Comparison of ENCODE assay signal across 12 cellular contexts in the genomic region with DNA sequence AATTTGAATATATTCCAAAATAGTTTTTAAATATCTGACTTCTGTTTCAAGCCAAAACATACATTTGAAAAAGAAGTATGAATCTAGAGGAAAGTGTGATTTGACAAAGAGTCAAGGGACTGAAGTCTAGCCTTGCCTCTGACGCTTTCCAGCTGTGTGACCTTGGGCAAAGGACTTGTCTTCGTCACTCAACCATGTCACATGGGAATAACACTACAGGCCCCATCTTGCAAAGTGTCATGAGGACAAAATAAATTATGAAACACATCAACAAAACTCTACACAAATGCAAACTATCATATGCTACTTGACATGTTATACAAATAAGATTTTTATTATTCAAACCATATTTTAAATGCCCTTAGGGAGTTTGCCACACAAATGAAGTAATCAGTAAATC.
"Had no signal": no experiment of that assay in that cellular context is flagged by ENCODE, and none has a peak within 500 bp of the region (broad histone marks: within the 10 kb centered on the region; RNA-seq: fewer than 3 reads in every experiment).

No MANE protein-coding gene starts in this region.

- DNase-seq: activated CD4-positive, alpha-beta T cell treated with anti-CD3 and anti-CD28 coated beads, Interleukin-2, amount 50 U/mL, for 1 hour; activated effector memory CD4-positive, alpha-beta T cell treated with Interleukin-2 at 50 U/mL for 16 hours; activated T-cell treated with anti-CD3 and anti-CD28 coated beads for 4 hours; hippocampal formation; occipital lobe; psoas muscle; stimulated activated CD4-positive, alpha-beta T cell treated with anti-CD3 and anti-CD28 coated beads, Interleukin-2, amount 100 ng/mL, for 48 hours; stimulated activated CD8-positive, alpha-beta memory T cell treated with anti-CD3 and anti-CD28 coated beads, Interleukin-4, amount 100 ng/mL, for 48 hours had no signal

- ATAC-seq: gastroesophageal sphincter; natural killer cell treated with Interleukin-12 subunit alpha and Interleukin-12 subunit beta and Interleukin-15 and Interleukin-18, amount 100 ng/mL, for 72 hours; psoas muscle; SK-N-SH treated with all-trans-retinoic acid at 6 μM for 48 hours had no signal

- H3K27me3 ChIP-seq: esophagus muscularis mucosa, gastroesophageal sphincter had no signal

- H3K4me1 ChIP-seq: psoas muscle had no signal

- H3K4me3 ChIP-seq: esophagus muscularis mucosa, gastroesophageal sphincter, psoas muscle had no signal

- H3K9me3 ChIP-seq: esophagus muscularis mucosa, gastroesophageal sphincter, psoas muscle had no signal

- H3K36me3 ChIP-seq: esophagus muscularis mucosa, gastroesophageal sphincter had no signal

- H3K27ac ChIP-seq: esophagus muscularis mucosa, gastroesophageal sphincter, psoas muscle had no signal
